15 cellular contexts compared by ENCODE assay signal in genomic region chr7:134856692-134857091, GRCh38.
DNase-seq lines count a peak whose midpoint lies in the region; ATAC-seq and TF ChIP-seq lines count a peak whose summit lies in the region.
"Had no signal": no experiment of that assay in that cellular context is flagged by ENCODE, and none has a peak within 500 bp of the region (broad histone marks: within the 10 kb centered on the region; RNA-seq: fewer than 3 reads in every experiment).

No MANE protein-coding gene starts in this region.

- no peak for TF ChIP-seq POLR2A in uterus (IDR thresholded peaks at IDR 0.05)

- peak overlapping the region; percentile 33 for H3K27ac Mint-ChIP-seq in activated naive CD4-positive, alpha-beta T cell treated with anti-CD3 and anti-CD28 coated beads, Interleukin-2, amount 50 U/mL, for 24 hours
- H3K27ac Mint-ChIP-seq in activated naive CD4-positive, alpha-beta T cell treated with anti-CD3 and anti-CD28 coated beads, Interleukin-2, amount 50 U/mL, for 72 hours: peak overlapping the region in 1 of 2 donors; percentile 32
- H3K27ac Mint-ChIP-seq: activated CD4-positive, alpha-beta memory T cell treated with anti-CD3 and anti-CD28 coated beads for 36 hours had no signal

- H3K27ac ChIP-seq in muscle layer of duodenum (ENCODE audit: low read length) (peak overlapping the region; percentile 73), uterus (peak overlapping the region; percentile 68 to 78)

- H3K9me3 ChIP-seq in muscle layer of duodenum (ENCODE audit: control insufficient read depth in 1 of 2, low read length in 2 of 2): no peaks in the 10 kb centered on the region
- H3K9me3 ChIP-seq in uterus: no peaks in the 10 kb centered on the region

- no peak for DNase-seq in activated naive CD4-positive, alpha-beta T cell treated with anti-CD3 and anti-CD28 coated beads, Interleukin-2, amount 50 U/mL, for 72 hours (ENCODE audit: low spot score in 2 of 2)
- DNase-seq in choroid plexus epithelial cell (ENCODE audit: low read depth) (peak; percentile 43), uterus (no peak), NCI-H1417 treated with DMSO at 0.1 percent for 48 hours (lab: John Stamatoyannopoulos, UW) (no peak)
- DNase-seq: activated CD4-positive, alpha-beta memory T cell treated with anti-CD3 and anti-CD28 coated beads for 36 hours; activated naive CD4-positive, alpha-beta T cell treated with anti-CD3 and anti-CD28 coated beads for 36 hours; cortex of kidney; DMS79; GOT3; NCI-H2227 treated with DMSO at 0.1 percent for 48 hours; nephron progenitor cell had no signal

- peaks cover 10 to 55% of the 10 kb centered on the region in 2 donors for H3K4me1 ChIP-seq in muscle layer of duodenum (ENCODE audit: control insufficient read depth in 1 of 2, insufficient read depth in 2 of 2, low read length in 2 of 2)
- H3K4me1 ChIP-seq in uterus: peaks cover 0 to 6% of the 10 kb centered on the region in 2 donors

- no peak for ATAC-seq in activated naive CD4-positive, alpha-beta T cell treated with anti-CD3 and anti-CD28 coated beads, Interleukin-2, amount 50 U/mL, for 72 hours
- ATAC-seq in GM18502 (IDR thresholded peaks at IDR 0.05; ENCODE audit: poor library complexity, unreplicated experiment): no peak
- no peak for ATAC-seq in HG03342 (IDR thresholded peaks at IDR 0.05; ENCODE audit: unreplicated experiment)

- no peaks in the 10 kb centered on the region for H3K9me3 Mint-ChIP-seq in activated naive CD4-positive, alpha-beta T cell treated with anti-CD3 and anti-CD28 coated beads, Interleukin-2, amount 50 U/mL, for 24 hours
- H3K9me3 Mint-ChIP-seq in activated naive CD4-positive, alpha-beta T cell treated with anti-CD3 and anti-CD28 coated beads, Interleukin-2, amount 50 U/mL, for 72 hours: peaks cover 10 to 16% of the 10 kb centered on the region in 2 donors
- H3K9me3 Mint-ChIP-seq: activated CD4-positive, alpha-beta memory T cell treated with anti-CD3 and anti-CD28 coated beads for 36 hours; activated naive CD4-positive, alpha-beta T cell treated with anti-CD3 and anti-CD28 coated beads for 36 hours had no signal

- H3K4me3 ChIP-seq in choroid plexus epithelial cell (ENCODE audit: low read depth, low read length): no peak overlapping the region
- no peak overlapping the region for H3K4me3 ChIP-seq in muscle layer of duodenum (ENCODE audit: low read depth in 1 of 2, low read length in 2 of 2)
- H3K4me3 ChIP-seq in uterus: no peak overlapping the region

- no peaks in the 10 kb centered on the region for H3K36me3 ChIP-seq in muscle layer of duodenum (ENCODE audit: control insufficient read depth in 1 of 2, insufficient read depth in 2 of 2, low read length in 2 of 2)
- no peaks in the 10 kb centered on the region for H3K36me3 ChIP-seq in uterus

- H3K36me3 Mint-ChIP-seq in activated naive CD4-positive, alpha-beta T cell treated with anti-CD3 and anti-CD28 coated beads, Interleukin-2, amount 50 U/mL, for 24 hours: peaks cover 23% of the 10 kb centered on the region
- H3K36me3 Mint-ChIP-seq in activated naive CD4-positive, alpha-beta T cell treated with anti-CD3 and anti-CD28 coated beads, Interleukin-2, amount 50 U/mL, for 72 hours: peaks cover 14 to 27% of the 10 kb centered on the region in 2 donors

- H3K27me3 ChIP-seq in muscle layer of duodenum (ENCODE audit: low read depth, low read length) (no peaks in the 10 kb centered on the region), uterus (no peaks in the 10 kb centered on the region)

- intact Hi-C loops in uterus (cut with DNase I; ENCODE audit: low total_unique reads): no loop called here

- H3K4me3 Mint-ChIP-seq in activated naive CD4-positive, alpha-beta T cell treated with anti-CD3 and anti-CD28 coated beads, Interleukin-2, amount 50 U/mL, for 24 hours: no peak overlapping the region
- H3K4me3 Mint-ChIP-seq: activated CD4-positive, alpha-beta memory T cell treated with anti-CD3 and anti-CD28 coated beads for 36 hours; nephron progenitor cell had no signal

- TF ChIP-seq CTCF in choroid plexus epithelial cell (conservative IDR thresholded peaks at IDR 0.05; ENCODE audit: low read depth, low read length): no peak
- no peak for TF ChIP-seq CTCF in uterus (IDR thresholded peaks at IDR 0.05)

- peaks cover 50% of the 10 kb centered on the region for H3K4me1 Mint-ChIP-seq in activated naive CD4-positive, alpha-beta T cell treated with anti-CD3 and anti-CD28 coated beads, Interleukin-2, amount 50 U/mL, for 24 hours

- H3K27me3 Mint-ChIP-seq in activated naive CD4-positive, alpha-beta T cell treated with anti-CD3 and anti-CD28 coated beads, Interleukin-2, amount 50 U/mL, for 24 hours: no peaks in the 10 kb centered on the region
- H3K27me3 Mint-ChIP-seq: activated CD4-positive, alpha-beta memory T cell treated with anti-CD3 and anti-CD28 coated beads for 36 hours had no signal
